11 cellular contexts compared by ENCODE assay signal in genomic region chr11:125064070-125064469, GRCh38. TPM values are rescaled to one million over a fixed set of nuclear protein-coding genes. Genes with fewer than 3 reads are reported as not detected.
DNase-seq lines count a peak whose midpoint lies in the region; ATAC-seq, FAIRE-seq and TF ChIP-seq lines count a peak whose summit lies in the region.
"Had no signal": no experiment of that assay in that cellular context is flagged by ENCODE, and none has a peak within 500 bp of the region (broad histone marks: within the 10 kb centered on the region; RNA-seq: fewer than 3 reads in every experiment).

No MANE protein-coding gene starts in this region.

- H3K4me1 ChIP-seq in smooth muscle cell (ENCODE audit: low read depth) (no peaks in the 10 kb centered on the region), pancreas (peaks cover 5 to 8% (median 6%) of the 10 kb centered on the region in 3 donors)

- H3K9ac ChIP-seq in smooth muscle cell (ENCODE audit: low read depth), result no peak overlapping the region

- no peak overlapping the region for H2AFZ ChIP-seq in smooth muscle cell (ENCODE audit: low read depth)

- H3K4me3 ChIP-seq in fibroblast of villous mesenchyme (ENCODE audit: low read depth, low read length) (peak overlapping the region; percentile 62), smooth muscle cell (peak overlapping the region; percentile 74), pancreas (peak overlapping the region in 1 of 4 donors; percentile 49)

- TF ChIP-seq CTCF in fibroblast of villous mesenchyme (IDR thresholded peaks at IDR 0.05; ENCODE audit: insufficient read depth, low read depth, low read length) (no peak), smooth muscle cell (IDR thresholded peaks at IDR 0.05; ENCODE audit: borderline replicate concordance, insufficient read depth, poor library complexity, severe bottlenecking) (no peak), pancreas (IDR thresholded peaks at IDR 0.05) (no peak)

- in situ Hi-C loops in G401 (cut with HindIII; ENCODE audit: low sequenced_read_pairs), result no loop called here

- H3K36me3 ChIP-seq in smooth muscle cell (ENCODE audit: low read depth) (no peaks in the 10 kb centered on the region), pancreas (no peaks in the 10 kb centered on the region)

- peaks cover 11% of the 10 kb centered on the region for H3K4me1 Mint-ChIP-seq in activated CD4-positive, alpha-beta T cell treated with anti-CD3 and anti-CD28 coated beads, Interleukin-2, amount 10 ng/mL, durations not matched to agents 7 days and 5 days
- peaks cover 8% of the 10 kb centered on the region for H3K4me1 Mint-ChIP-seq in activated T-helper 17 cell treated with anti-CD3 and anti-CD28 coated beads, Interleukin-2, amount 50 U/mL, for 72 hours

- H3F3A ChIP-seq in smooth muscle cell (ENCODE audit: low read depth), result no peaks in the 10 kb centered on the region

- H3K27me3 ChIP-seq in smooth muscle cell (ENCODE audit: low read depth) (peaks cover 56% of the 10 kb centered on the region), pancreas (peaks cover 0 to 5% (median 0%) of the 10 kb centered on the region in 4 donors)

- H3K4me3 Mint-ChIP-seq in activated CD4-positive, alpha-beta T cell treated with anti-CD3 and anti-CD28 coated beads, Interleukin-2, amount 10 ng/mL, durations not matched to agents 7 days and 5 days, result peak overlapping the region; percentile 49
- H3K4me3 Mint-ChIP-seq in activated T-helper 17 cell treated with anti-CD3 and anti-CD28 coated beads, Interleukin-2, amount 50 U/mL, for 72 hours, result peak overlapping the region; percentile 65

- intact Hi-C loops in pancreas (cut with DNase I), result no loop called here

- ATAC-seq in activated T-helper 17 cell treated with anti-CD3 and anti-CD28 coated beads, Interleukin-2, amount 50 U/mL, for 72 hours (replicated peaks), result no peak
- ATAC-seq in pancreas, result no peak

- no peak overlapping the region for H3K27ac Mint-ChIP-seq in activated CD4-positive, alpha-beta T cell treated with anti-CD3 and anti-CD28 coated beads, Interleukin-2, amount 10 ng/mL, durations not matched to agents 7 days and 5 days
- H3K27ac Mint-ChIP-seq in activated T-helper 17 cell treated with anti-CD3 and anti-CD28 coated beads, Interleukin-2, amount 50 U/mL, for 72 hours, result no peak overlapping the region
- H3K27ac Mint-ChIP-seq: activated T-helper 1 cell treated with anti-CD3 and anti-CD28 coated beads, Interleukin-12 subunit alpha, Interleukin-12 subunit beta, Interleukin-2, Interleukin-4 antibody, amounts not matched to agents 30 ng/mL and 10 ng/mL and 1 ng/mL, durations not matched to agents 14 hours and 24 hours and 36 hours had no signal

- WGBS in smooth muscle cell (ENCODE audit: low lambda C conversion rate), result 54% methylated on average over 7 of the region's 7 CpGs
- 73 to 79% methylated on average over 7 of the region's 7 CpGs for WGBS in pancreas, 2 donors

- no peaks in the 10 kb centered on the region for H4K20me1 ChIP-seq in smooth muscle cell (ENCODE audit: low read depth)

- POLR2A ChIA-PET in activated CD4-positive, alpha-beta T cell treated with anti-CD3 and anti-CD28 coated beads, Interleukin-2, amount 10 ng/mL, durations not matched to agents 7 days and 5 days (lab: Charles Lee), result interaction anchor here (0.6 kb wide), 1 partner anchor 840 kb away, joined by 3 read pairs; no protein-coding TSS in a partner anchor

- H3K36me3 Mint-ChIP-seq in activated CD4-positive, alpha-beta T cell treated with anti-CD3 and anti-CD28 coated beads, Interleukin-2, amount 10 ng/mL, durations not matched to agents 7 days and 5 days (ENCODE audit: low read depth), result no peaks in the 10 kb centered on the region
- H3K36me3 Mint-ChIP-seq in activated T-helper 17 cell treated with anti-CD3 and anti-CD28 coated beads, Interleukin-2, amount 50 U/mL, for 72 hours (ENCODE audit: low read depth), result no peaks in the 10 kb centered on the region

- CTCF ChIA-PET in activated CD4-positive, alpha-beta T cell treated with anti-CD3 and anti-CD28 coated beads, Interleukin-2, amount 10 ng/mL, durations not matched to agents 7 days and 5 days (lab: Charles Lee), result no interaction called here

- no peak for FAIRE-seq in pancreas (lab: Jason Lieb, UNC)
- FAIRE-seq: small intestine had no signal

- DNase-seq in activated CD4-positive, alpha-beta T cell treated with anti-CD3 and anti-CD28 coated beads, Interleukin-2, amount 10 ng/mL, durations not matched to agents 7 days and 5 days, result no peak
- DNase-seq in activated CD4-positive, alpha-beta T cell treated with anti-CD3 and anti-CD28 coated beads for 1 hour, result no peak
- DNase-seq in fibroblast of villous mesenchyme (ENCODE audit: low read depth), result no peak
- no peak for DNase-seq in smooth muscle cell (lab: John Stamatoyannopoulos, UW; ENCODE audit: unreplicated experiment)
- DNase-seq in pancreas, result no peak
- no peak for DNase-seq in G401 (ENCODE audit: low spot score)
- no peak for DNase-seq in SKM-1 treated with dmso at 0.1 percent for 144 hours (lab: John Stamatoyannopoulos, UW; ENCODE audit: unreplicated experiment)
- DNase-seq: Right ventricle myocardium superior, small intestine had no signal

- peak overlapping the region; percentile 93 for H3K4me2 ChIP-seq in smooth muscle cell

- no peaks in the 10 kb centered on the region for H3K9me3 Mint-ChIP-seq in activated CD4-positive, alpha-beta T cell treated with anti-CD3 and anti-CD28 coated beads, Interleukin-2, amount 10 ng/mL, durations not matched to agents 7 days and 5 days
- no peaks in the 10 kb centered on the region for H3K9me3 Mint-ChIP-seq in activated T-helper 17 cell treated with anti-CD3 and anti-CD28 coated beads, Interleukin-2, amount 50 U/mL, for 72 hours
- H3K9me3 Mint-ChIP-seq: activated T-helper 1 cell treated with anti-CD3 and anti-CD28 coated beads, Interleukin-12 subunit alpha, Interleukin-12 subunit beta, Interleukin-2, Interleukin-4 antibody, amounts not matched to agents 30 ng/mL and 10 ng/mL and 1 ng/mL, durations not matched to agents 14 hours and 24 hours and 36 hours had no signal

- H3K27ac ChIP-seq in smooth muscle cell (ENCODE audit: low read depth), result no peak overlapping the region
- H3K27ac ChIP-seq in pancreas, result no peak overlapping the region

- peaks cover 63% of the 10 kb centered on the region for H3K27me3 Mint-ChIP-seq in activated CD4-positive, alpha-beta T cell treated with anti-CD3 and anti-CD28 coated beads, Interleukin-2, amount 10 ng/mL, durations not matched to agents 7 days and 5 days
- peaks cover 27% of the 10 kb centered on the region for H3K27me3 Mint-ChIP-seq in activated T-helper 17 cell treated with anti-CD3 and anti-CD28 coated beads, Interleukin-2, amount 50 U/mL, for 72 hours

- H3K9me3 ChIP-seq in smooth muscle cell (replicated peaks; ENCODE audit: low read depth) (no peaks in the 10 kb centered on the region), pancreas (no peaks in the 10 kb centered on the region)

- no peaks in the 10 kb centered on the region for H3K79me2 ChIP-seq in smooth muscle cell (ENCODE audit: low read depth)

RNA-seq across cellular contexts. Expression of gene SLC37A2, which starts 1.0 kb away (rescaled TPM):
- total RNA-seq in activated CD4-positive, alpha-beta T cell treated with anti-CD3 and anti-CD28 coated beads, Interleukin-2, amount 10 ng/mL, durations not matched to agents 7 days and 5 days, result under 1 TPM; 0.60 to 0.73 TPM
- 1 to 10 TPM; 1.6 to 2.6 TPM for total RNA-seq in activated T-helper 17 cell treated with anti-CD3 and anti-CD28 coated beads, Interleukin-2, amount 50 U/mL, for 72 hours
- 0.97 and 1.7 TPM in 2 replicates for total RNA-seq in fibroblast of villous mesenchyme
- 3.3 and 5.3 TPM in 2 replicates for total RNA-seq in smooth muscle cell
- 0.69 and 0.71 TPM in 2 replicates for polyA plus RNA-seq in smooth muscle cell
- 1 to 10 TPM in 3 of 6 donors, under 1 TPM in 3; 0.32 to 7.3 (median 1.5) TPM for total RNA-seq in pancreas
- polyA plus RNA-seq in pancreas, result under 1 TPM; 0.59 to 0.61 TPM
- total RNA-seq in G401 (2014; rRNA removed; shearing (Covaris generic)), result not detected in 2 replicates

RNA-seq across cellular contexts. Expression of gene TMEM218, which starts 47.4 kb away (rescaled TPM):
- total RNA-seq in activated CD4-positive, alpha-beta T cell treated with anti-CD3 and anti-CD28 coated beads, Interleukin-2, amount 10 ng/mL, durations not matched to agents 7 days and 5 days, result 10 to 100 TPM; 16.3 to 16.9 TPM
- total RNA-seq in activated T-helper 17 cell treated with anti-CD3 and anti-CD28 coated beads, Interleukin-2, amount 50 U/mL, for 72 hours, result 10 to 100 TPM; 11.3 to 14.2 TPM
- total RNA-seq in fibroblast of villous mesenchyme, result 18.0 and 27.2 TPM in 2 replicates
- 22.1 and 24.5 TPM in 2 replicates for total RNA-seq in smooth muscle cell
- polyA plus RNA-seq in smooth muscle cell, result 22.7 and 30.7 TPM in 2 replicates
- total RNA-seq in pancreas, result 10 to 100 TPM in 2 of 6 donors, 1 to 10 TPM in 4; 5.6 to 13.2 (median 9.9) TPM
- 10 to 100 TPM; 11.4 to 27.1 TPM for polyA plus RNA-seq in pancreas
- total RNA-seq in G401 (2014; rRNA removed; shearing (Covaris generic)), result 62.0 and 65.8 TPM in 2 replicates
